In genomic region chr4:187059031-187059430, GRCh38 we compare ENCODE assay signal across 25 cellular contexts.
"Had no signal": no experiment of that assay in that cellular context is flagged by ENCODE, and none has a peak within 500 bp of the region (broad histone marks: within the 10 kb centered on the region; RNA-seq: fewer than 3 reads in every experiment).

No MANE protein-coding gene starts in this region.

- H3K36me3 Mint-ChIP-seq: naive thymus-derived CD4-positive, alpha-beta T cell; stimulated activated memory B cell treated with anti-CD40 and anti-IgM and Interleukin-4, amounts not matched to agents 10 μg/mL and 1 μg/mL and 100 μg/mL, for 72 hours had no signal

- H3K27ac ChIP-seq: dorsolateral prefrontal cortex, heart left ventricle, parathyroid adenoma, prostate gland, right lobe of liver, spleen, tibial artery, upper lobe of right lung, vagina had no signal

- H3K36me3 ChIP-seq: heart left ventricle, prostate gland, right lobe of liver, spleen, tibial artery, upper lobe of right lung, vagina had no signal

- H3K4me1 ChIP-seq: heart left ventricle, parathyroid adenoma, prostate gland, right lobe of liver, spleen, tibial artery, upper lobe of right lung, vagina had no signal

- H3K27me3 Mint-ChIP-seq: naive thymus-derived CD4-positive, alpha-beta T cell; stimulated activated memory B cell treated with anti-CD40 and anti-IgM and Interleukin-4, amounts not matched to agents 10 μg/mL and 1 μg/mL and 100 μg/mL, for 72 hours; stimulated activated naive CD8-positive, alpha-beta T cell treated with anti-CD3 and anti-CD28 coated beads, Interleukin-15, Interleukin-2, amounts not matched to agents 100 ng/mL and 50 ng/mL, for 24 hours had no signal

- DNase-seq: cortex of kidney; dorsolateral prefrontal cortex; effector CD8-positive, alpha-beta T cell; foreskin melanocyte; heart left ventricle; hippocampal formation; left cardiac atrium; left ventricle myocardium superior; mesendoderm; naive thymus-derived CD4-positive, alpha-beta T cell; nephron progenitor cell; retina; right lobe of liver; spleen; stimulated activated CD4-positive, alpha-beta T cell treated with anti-CD3 and anti-CD28 coated beads, Interleukin-15, amount 100 ng/mL, for 24 hours; stimulated activated CD4-positive, alpha-beta T cell treated with anti-CD3 and anti-CD28 coated beads, Interleukin-1b, Interleukin-23, amount 100 ng/mL, for 48 hours; stimulated activated CD4-positive, alpha-beta T cell treated with anti-CD3 and anti-CD28 coated beads, Interleukin-4, amount 100 ng/mL, for 24 hours; tibial artery; upper lobe of right lung had no signal

- H3K27me3 ChIP-seq: dorsolateral prefrontal cortex, heart left ventricle, right lobe of liver, spleen, tibial artery, upper lobe of right lung, vagina had no signal

- H3K9me3 ChIP-seq: heart left ventricle, prostate gland, right lobe of liver, tibial artery, upper lobe of right lung, vagina had no signal

- ATAC-seq: heart left ventricle; left cardiac atrium; left ventricle myocardium superior; naive thymus-derived CD4-positive, alpha-beta T cell; right lobe of liver; stimulated activated memory B cell treated with anti-CD40 and anti-IgM and Interleukin-4, amounts not matched to agents 10 μg/mL and 1 μg/mL and 100 μg/mL, for 72 hours; upper lobe of right lung had no signal

- H3K4me1 Mint-ChIP-seq: naive thymus-derived CD4-positive, alpha-beta T cell; stimulated activated memory B cell treated with anti-CD40 and anti-IgM and Interleukin-4, amounts not matched to agents 10 μg/mL and 1 μg/mL and 100 μg/mL, for 72 hours had no signal

- H3K4me3 Mint-ChIP-seq: naive thymus-derived CD4-positive, alpha-beta T cell; nephron progenitor cell; stimulated activated memory B cell treated with anti-CD40 and anti-IgM and Interleukin-4, amounts not matched to agents 10 μg/mL and 1 μg/mL and 100 μg/mL, for 72 hours; stimulated activated naive CD8-positive, alpha-beta T cell treated with anti-CD3 and anti-CD28 coated beads, Interleukin-15, Interleukin-2, amounts not matched to agents 100 ng/mL and 50 ng/mL, for 24 hours had no signal

- H3K4me3 ChIP-seq: dorsolateral prefrontal cortex, heart left ventricle, lung, prostate gland, right lobe of liver, spleen, tibial artery, upper lobe of right lung, vagina had no signal

- H3K27ac Mint-ChIP-seq: naive thymus-derived CD4-positive, alpha-beta T cell; nephron progenitor cell; stimulated activated memory B cell treated with anti-CD40 and anti-IgM and Interleukin-4, amounts not matched to agents 10 μg/mL and 1 μg/mL and 100 μg/mL, for 72 hours; stimulated activated naive CD8-positive, alpha-beta T cell treated with anti-CD3 and anti-CD28 coated beads, Interleukin-15, Interleukin-2, amounts not matched to agents 100 ng/mL and 50 ng/mL, for 24 hours had no signal
